Comparison of ENCODE assay signal across 9 cellular contexts in the genomic region with DNA sequence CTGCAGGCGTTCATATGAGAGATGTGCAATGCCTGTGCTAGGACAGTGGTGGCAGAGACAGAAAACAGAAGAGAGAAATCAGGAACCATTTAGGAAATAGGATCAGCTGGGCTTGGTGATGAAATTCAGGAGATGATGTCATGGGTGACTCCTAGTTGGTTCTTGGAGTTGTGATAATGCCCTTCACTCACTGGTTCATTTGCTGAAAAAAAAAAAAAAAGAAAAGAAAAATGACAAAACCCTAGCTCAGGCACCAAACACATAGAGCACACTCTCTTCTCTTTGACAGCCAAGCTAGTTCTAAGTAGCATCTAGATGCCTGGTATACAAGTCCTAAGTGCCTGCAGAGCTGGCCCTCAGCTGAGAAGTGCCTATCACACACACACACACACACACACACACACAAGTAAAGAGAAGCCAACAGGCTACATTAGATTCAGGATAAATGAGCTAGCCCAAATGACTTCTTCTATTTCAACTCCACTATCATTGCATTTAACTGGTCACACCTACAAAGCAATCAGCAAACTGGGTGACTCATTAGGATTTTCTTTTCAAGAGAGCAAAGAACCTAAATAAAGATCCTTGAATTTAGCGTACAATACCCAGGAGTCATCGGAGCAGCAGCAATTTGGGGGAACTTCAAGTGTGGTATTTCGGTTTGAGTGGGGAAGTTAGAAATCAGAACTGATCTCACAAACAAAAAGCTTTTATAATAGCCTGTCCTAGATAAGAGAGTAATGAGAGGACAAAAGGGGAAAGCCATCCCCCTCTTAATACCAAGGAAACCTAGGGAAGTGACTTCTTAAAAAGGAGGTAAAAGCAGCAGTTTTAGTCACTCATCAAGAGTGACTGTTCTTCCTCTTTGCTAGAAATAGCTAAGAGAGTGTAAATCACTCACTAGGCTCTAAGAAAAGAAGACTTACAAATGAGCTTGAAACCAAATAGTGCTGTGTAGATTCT.
DNase-seq lines count a peak whose midpoint lies in the region; ATAC-seq and TF ChIP-seq lines count a peak whose summit lies in the region.
"Had no signal": no experiment of that assay in that cellular context is flagged by ENCODE, and none has a peak within 500 bp of the region (broad histone marks: within the 10 kb centered on the region; RNA-seq: fewer than 3 reads in every experiment).

No MANE protein-coding gene starts in this region.

- H3K36me3 ChIP-seq in lower lobe of right lung: no peaks in the 10 kb centered on the region
- H3K36me3 ChIP-seq in Peyer's patch: no peaks in the 10 kb centered on the region

- peaks cover 73% of the 10 kb centered on the region for H3K4me1 Mint-ChIP-seq in CD4-positive, alpha-beta T cell (ENCODE audit: low read depth)
- peaks cover 51% of the 10 kb centered on the region for H3K4me1 Mint-ChIP-seq in activated T-helper 17 cell treated with anti-CD3 and anti-CD28 coated beads, Interleukin-2, amount 50 U/mL, for 72 hours

- TF ChIP-seq POLR2A in Peyer's patch (IDR thresholded peaks at IDR 0.05): no peak

- peaks cover 49% of the 10 kb centered on the region for H3K36me3 Mint-ChIP-seq in CD4-positive, alpha-beta T cell (ENCODE audit: low read depth)
- H3K36me3 Mint-ChIP-seq in activated T-helper 17 cell treated with anti-CD3 and anti-CD28 coated beads, Interleukin-2, amount 50 U/mL, for 72 hours (ENCODE audit: low read depth): peaks cover 14% of the 10 kb centered on the region

- CTCF ChIA-PET in CD4-positive, alpha-beta T cell (lab: Charles Lee): interaction anchor here (1.0 kb wide), 1 partner anchor 73 kb away, joined by 3 read pairs; no protein-coding TSS in a partner anchor

- no peaks in the 10 kb centered on the region for H3K27me3 ChIP-seq in CD4-positive, alpha-beta T cell (ENCODE audit: control insufficient read depth, insufficient read depth, low read length)
- H3K27me3 ChIP-seq in lower lobe of right lung (ENCODE audit: low read depth): no peaks in the 10 kb centered on the region
- no peaks in the 10 kb centered on the region for H3K27me3 ChIP-seq in Peyer's patch
- H3K27me3 ChIP-seq: body of pancreas had no signal

- H3K9me3 Mint-ChIP-seq in CD4-positive, alpha-beta T cell: peaks cover 3% of the 10 kb centered on the region
- H3K9me3 Mint-ChIP-seq in activated T-helper 17 cell treated with anti-CD3 and anti-CD28 coated beads, Interleukin-2, amount 50 U/mL, for 72 hours: peaks cover 6% of the 10 kb centered on the region

- POLR2A ChIA-PET in CD4-positive, alpha-beta T cell (lab: Charles Lee): interaction anchor here (1.6 kb wide), 1 partner anchor 113 kb away, joined by 4 read pairs; a partner anchor contains a TSS

- no peak overlapping the region for H3K27ac ChIP-seq in CD4-positive, alpha-beta T cell (ENCODE audit: low read depth, low read length)
- H3K27ac ChIP-seq in lower lobe of right lung (no peak overlapping the region), Peyer's patch (no peak overlapping the region)
- H3K27ac ChIP-seq: body of pancreas had no signal

- no peak for ATAC-seq in CD4-positive, alpha-beta T cell (ENCODE audit: poor library complexity)
- ATAC-seq in GM19328 (IDR thresholded peaks at IDR 0.05; ENCODE audit: unreplicated experiment): peak; percentile 66
- peak; percentile 62 for ATAC-seq in HG03196 (IDR thresholded peaks at IDR 0.05; ENCODE audit: unreplicated experiment)
- ATAC-seq in activated T-helper 17 cell treated with anti-CD3 and anti-CD28 coated beads, Interleukin-2, amount 50 U/mL, for 72 hours (replicated peaks): peak; percentile 60
- ATAC-seq in lower lobe of right lung: peak; percentile 70 to 81
- ATAC-seq: body of pancreas had no signal

- TF ChIP-seq CTCF in CD4-positive, alpha-beta T cell (IDR thresholded peaks at IDR 0.05): no peak
- TF ChIP-seq CTCF in lower lobe of right lung (IDR thresholded peaks at IDR 0.05) (no peak), Peyer's patch (IDR thresholded peaks at IDR 0.05) (no peak)

- no peaks in the 10 kb centered on the region for H3K9me3 ChIP-seq in CD4-positive, alpha-beta T cell (ENCODE audit: control insufficient read depth, low read length)
- no peaks in the 10 kb centered on the region for H3K9me3 ChIP-seq in lower lobe of right lung
- H3K9me3 ChIP-seq in Peyer's patch: no peaks in the 10 kb centered on the region
- H3K9me3 ChIP-seq: body of pancreas had no signal

- peak overlapping the region; percentile 35 for H3K27ac Mint-ChIP-seq in CD4-positive, alpha-beta T cell
- peak overlapping the region; percentile 36 for H3K27ac Mint-ChIP-seq in activated T-helper 17 cell treated with anti-CD3 and anti-CD28 coated beads, Interleukin-2, amount 50 U/mL, for 72 hours

- intact Hi-C loops in CD4-positive, alpha-beta T cell (cut with DNase I, micrococcal nuclease): no loop called here
- intact Hi-C loops in lower lobe of right lung (cut with DNase I): no loop called here

- H3K4me3 Mint-ChIP-seq in CD4-positive, alpha-beta T cell: no peak overlapping the region
- peak overlapping the region; percentile 29 for H3K4me3 Mint-ChIP-seq in activated T-helper 17 cell treated with anti-CD3 and anti-CD28 coated beads, Interleukin-2, amount 50 U/mL, for 72 hours

- H3K4me1 ChIP-seq in lower lobe of right lung: peaks cover 24% of the 10 kb centered on the region
- H3K4me1 ChIP-seq in Peyer's patch: peaks cover 0 to 22% (median 0%) of the 10 kb centered on the region in 4 donors

- no peaks in the 10 kb centered on the region for H3K27me3 Mint-ChIP-seq in CD4-positive, alpha-beta T cell
- no peaks in the 10 kb centered on the region for H3K27me3 Mint-ChIP-seq in activated T-helper 17 cell treated with anti-CD3 and anti-CD28 coated beads, Interleukin-2, amount 50 U/mL, for 72 hours

- H3K4me3 ChIP-seq in lower lobe of right lung (no peak overlapping the region), Peyer's patch (no peak overlapping the region)
- H3K4me3 ChIP-seq: body of pancreas had no signal

- DNase-seq in CD4-positive, alpha-beta T cell: no peak
- DNase-seq in lower lobe of right lung (no peak), LoVo (ENCODE audit: low spot score) (no peak), HT-29 (ENCODE audit: low spot score) (no peak), Peyer's patch (no peak)
